ENCODE assay signal across 37 cellular contexts in genomic region chr13:75596657-75597182, GRCh38.
"Had no signal": no experiment of that assay in that cellular context is flagged by ENCODE, and none has a peak within 500 bp of the region (broad histone marks: within the 10 kb centered on the region; RNA-seq: fewer than 3 reads in every experiment).

No MANE protein-coding gene starts in this region.

- H3K9me3 ChIP-seq: Peyer's patch, SJSA1 had no signal

- H3K4me2 ChIP-seq: KMS-11 had no signal

- H3K36me3 ChIP-seq: Peyer's patch, SJSA1 had no signal

- H3K4me3 Mint-ChIP-seq: activated CD4-positive, alpha-beta T cell treated with anti-CD3 and anti-CD28 coated beads for 36 hours; activated CD4-positive, alpha-beta T cell treated with anti-CD3 and anti-CD28 coated beads, Interleukin-2, amount 10 ng/mL, durations not matched to agents 7 days and 5 days; activated CD8-positive, alpha-beta T cell treated with anti-CD3 and anti-CD28 coated beads, Interleukin-2, amount 10 ng/mL, durations not matched to agents 7 days and 5 days; activated naive CD8-positive, alpha-beta T cell treated with anti-CD3 and anti-CD28 coated beads for 36 hours; activated T-helper 17 cell treated with anti-CD3 and anti-CD28 coated beads, Interleukin-2, amount 50 U/mL, for 72 hours; T-helper 2 cell treated with Interferon-gamma antibody and Interleukin-4, amounts not matched to agents 5 μg/mL and 100 μg/mL, for 36 hours had no signal

- H3K27me3 ChIP-seq: brain microvascular endothelial cell, Peyer's patch, SJSA1 had no signal

- DNase-seq: activated CD4-positive, alpha-beta T cell treated with anti-CD3 and anti-CD28 coated beads for 36 hours; activated CD4-positive, alpha-beta T cell treated with anti-CD3 and anti-CD28 coated beads, Interleukin-2, amount 10 ng/mL, durations not matched to agents 7 days and 5 days; activated CD4-positive, alpha-beta T cell treated with anti-CD3 and anti-CD28 coated beads, Interleukin-2, amount 50 U/mL, for 48 hours; activated CD8-positive, alpha-beta memory T cell treated with anti-CD3 and anti-CD28 coated beads, Interleukin-2, amount 50 U/mL, for 4 hours; activated CD8-positive, alpha-beta T cell treated with anti-CD3 and anti-CD28 coated beads, Interleukin-2, amount 10 ng/mL, durations not matched to agents 7 days and 5 days; activated effector memory CD4-positive, alpha-beta T cell treated with anti-CD3 and anti-CD28 coated beads, Interleukin-2, amount 50 U/mL, for 16 hours; activated naive CD4-positive, alpha-beta T cell; activated naive CD4-positive, alpha-beta T cell treated with anti-CD3 and anti-CD28 coated beads, Interleukin-2, amount 50 U/mL, for 16 hours; activated naive CD8-positive, alpha-beta T cell treated with anti-CD3 and anti-CD28 coated beads for 36 hours; activated T-cell treated with anti-CD3 and anti-CD28 coated beads for 4 hours; activated T-cell treated with anti-CD3 and anti-CD28 coated beads, Interleukin-2, amount 50 U/mL, for 48 hours; amniotic stem cell; aorta; brain microvascular endothelial cell; central memory CD4-positive, alpha-beta T cell; MM.1S; MV-4-11; NCI-H1092 treated with DMSO at 0.1 percent for 48 hours; NCI-H1417; NCI-H146; NCI-H187; NCI-H2029 treated with DMSO at 0.1 percent for 48 hours; NCI-H2107; NCI-H2171; NCI-H510A; NCI-H526; NCI-H748 treated with DMSO at 0.1 percent for 48 hours; NK-92 treated with Interleukin-12 subunit alpha and Interleukin-12 subunit beta, amount 100 ng/mL, for 24 hours; PC-3; Peyer's patch; RPMI8226; SHP77 treated with DMSO at 0.1 percent for 48 hours; SW 1271 had no signal

- H3K9me3 Mint-ChIP-seq: activated CD4-positive, alpha-beta T cell treated with anti-CD3 and anti-CD28 coated beads, Interleukin-2, amount 10 ng/mL, durations not matched to agents 7 days and 5 days; activated naive CD8-positive, alpha-beta T cell treated with anti-CD3 and anti-CD28 coated beads for 36 hours; activated T-helper 17 cell treated with anti-CD3 and anti-CD28 coated beads, Interleukin-2, amount 50 U/mL, for 72 hours; T-helper 2 cell treated with Interferon-gamma antibody and Interleukin-4, amounts not matched to agents 5 μg/mL and 100 μg/mL, for 36 hours had no signal

- H3K27ac Mint-ChIP-seq: activated CD4-positive, alpha-beta T cell treated with anti-CD3 and anti-CD28 coated beads for 36 hours; activated CD4-positive, alpha-beta T cell treated with anti-CD3 and anti-CD28 coated beads, Interleukin-2, amount 10 ng/mL, durations not matched to agents 7 days and 5 days; activated CD8-positive, alpha-beta T cell treated with anti-CD3 and anti-CD28 coated beads, Interleukin-2, amount 10 ng/mL, durations not matched to agents 7 days and 5 days; activated naive CD8-positive, alpha-beta T cell treated with anti-CD3 and anti-CD28 coated beads for 36 hours; activated T-helper 17 cell treated with anti-CD3 and anti-CD28 coated beads, Interleukin-2, amount 50 U/mL, for 72 hours; T-helper 2 cell treated with Interferon-gamma antibody and Interleukin-4, amounts not matched to agents 5 μg/mL and 100 μg/mL, for 36 hours had no signal

- H3K4me1 Mint-ChIP-seq: activated CD4-positive, alpha-beta T cell treated with anti-CD3 and anti-CD28 coated beads for 36 hours; activated CD4-positive, alpha-beta T cell treated with anti-CD3 and anti-CD28 coated beads, Interleukin-2, amount 10 ng/mL, durations not matched to agents 7 days and 5 days; activated naive CD8-positive, alpha-beta T cell treated with anti-CD3 and anti-CD28 coated beads for 36 hours; activated T-helper 17 cell treated with anti-CD3 and anti-CD28 coated beads, Interleukin-2, amount 50 U/mL, for 72 hours had no signal

- H3K9ac ChIP-seq: KMS-11 had no signal

- H3K27ac ChIP-seq: brain microvascular endothelial cell, KMS-11, Peyer's patch, SJSA1 had no signal

- H3K4me3 ChIP-seq: Peyer's patch, SJSA1 had no signal

- H3K4me1 ChIP-seq: Peyer's patch had no signal

- ATAC-seq: activated CD4-positive, alpha-beta T cell treated with anti-CD3 and anti-CD28 coated beads for 36 hours; activated CD8-positive, alpha-beta T cell treated with anti-CD3 and anti-CD28 coated beads, Interleukin-2, amount 10 ng/mL, durations not matched to agents 7 days and 5 days; activated T-helper 17 cell treated with anti-CD3 and anti-CD28 coated beads, Interleukin-2, amount 50 U/mL, for 72 hours; PC-3 had no signal

- H3K27me3 Mint-ChIP-seq: activated CD4-positive, alpha-beta T cell treated with anti-CD3 and anti-CD28 coated beads for 36 hours; activated CD4-positive, alpha-beta T cell treated with anti-CD3 and anti-CD28 coated beads, Interleukin-2, amount 10 ng/mL, durations not matched to agents 7 days and 5 days; activated naive CD8-positive, alpha-beta T cell treated with anti-CD3 and anti-CD28 coated beads for 36 hours; activated T-helper 17 cell treated with anti-CD3 and anti-CD28 coated beads, Interleukin-2, amount 50 U/mL, for 72 hours had no signal
